11 cellular contexts compared by ENCODE assay signal in genomic region chr6:128259036-128259734, GRCh38.
A peak's percentile ranks its signal among the peaks of the same experiment; 100 is the strongest.
DNase-seq lines count a peak whose midpoint lies in the region; ATAC-seq lines count a peak whose summit lies in the region.
"Had no signal": no experiment of that assay in that cellular context is flagged by ENCODE, and none has a peak within 500 bp of the region (broad histone marks: within the 10 kb centered on the region; RNA-seq: fewer than 3 reads in every experiment).

No MANE protein-coding gene starts in this region.

- peaks cover 8% of the 10 kb centered on the region for H3K36me3 Mint-ChIP-seq in activated CD4-positive, alpha-beta T cell treated with anti-CD3 and anti-CD28 coated beads, Interleukin-2, amount 10 ng/mL, durations not matched to agents 7 days and 5 days (ENCODE audit: low read depth)
- no peaks in the 10 kb centered on the region for H3K36me3 Mint-ChIP-seq in activated CD4-positive, alpha-beta memory T cell treated with anti-CD3 and anti-CD28 coated beads, Interleukin-2, amount 10 ng/mL, durations not matched to agents 7 days and 5 days (ENCODE audit: low read depth)

- CTCF ChIA-PET in activated CD4-positive, alpha-beta T cell treated with anti-CD3 and anti-CD28 coated beads, Interleukin-2, amount 10 ng/mL, durations not matched to agents 7 days and 5 days (lab: Charles Lee): no interaction called here
- CTCF ChIA-PET in activated CD4-positive, alpha-beta memory T cell treated with anti-CD3 and anti-CD28 coated beads, Interleukin-2, amount 10 ng/mL, durations not matched to agents 7 days and 5 days (lab: Charles Lee): interaction anchor here (1.5 kb wide), 1 partner anchor 404 kb away, joined by 3 read pairs; no protein-coding TSS in a partner anchor

- H3K9me3 Mint-ChIP-seq in activated CD4-positive, alpha-beta T cell treated with anti-CD3 and anti-CD28 coated beads, Interleukin-2, amount 10 ng/mL, durations not matched to agents 7 days and 5 days: peaks cover 4% of the 10 kb centered on the region
- H3K9me3 Mint-ChIP-seq in activated CD4-positive, alpha-beta memory T cell treated with anti-CD3 and anti-CD28 coated beads, Interleukin-2, amount 10 ng/mL, durations not matched to agents 7 days and 5 days: no peaks in the 10 kb centered on the region
- peaks cover 11 to 12% of the 10 kb centered on the region in 2 donors for H3K9me3 Mint-ChIP-seq in stimulated activated naive CD8-positive, alpha-beta T cell treated with anti-CD3 and anti-CD28 coated beads, Interleukin-15, amount 100 ng/mL, for 72 hours

- ATAC-seq in HG02943 (IDR thresholded peaks at IDR 0.05; ENCODE audit: low read depth, unreplicated experiment): peak; percentile 93
- ATAC-seq in stimulated activated naive CD8-positive, alpha-beta T cell treated with anti-CD3 and anti-CD28 coated beads, Interleukin-15, amount 100 ng/mL, for 72 hours: peak; percentile 95
- ATAC-seq: A549 had no signal

- DNase-seq in activated CD4-positive, alpha-beta T cell treated with anti-CD3 and anti-CD28 coated beads, Interleukin-2, amount 10 ng/mL, durations not matched to agents 7 days and 5 days: peak; percentile 9
- DNase-seq in activated CD4-positive, alpha-beta T cell treated with anti-CD3 and anti-CD28 coated beads, Interleukin-2, amount 50 U/mL, for 1 hour: no peak
- no peak for DNase-seq in activated CD4-positive, alpha-beta memory T cell treated with anti-CD3 and anti-CD28 coated beads, Interleukin-2, amount 10 ng/mL, durations not matched to agents 7 days and 5 days
- DNase-seq in stimulated activated naive CD8-positive, alpha-beta T cell treated with anti-CD3 and anti-CD28 coated beads, Interleukin-15, amount 100 ng/mL, for 72 hours: peak in 1 of 2 donors; percentile 24
- DNase-seq in caudate nucleus (lab: John Stamatoyannopoulos, UW) (no peak), NCI-H1092 treated with DMSO at 0.1 percent for 48 hours (lab: John Stamatoyannopoulos, UW) (no peak)
- DNase-seq in activated effector memory CD4-positive, alpha-beta T cell treated with anti-CD3 and anti-CD28 coated beads, Interleukin-2, amount 50 U/mL, for 16 hours: no peak
- DNase-seq: dermis blood vessel endothelial cell had no signal

- H3K4me1 Mint-ChIP-seq in activated CD4-positive, alpha-beta T cell treated with anti-CD3 and anti-CD28 coated beads, Interleukin-2, amount 10 ng/mL, durations not matched to agents 7 days and 5 days: peaks cover 29% of the 10 kb centered on the region
- H3K4me1 Mint-ChIP-seq in activated CD4-positive, alpha-beta memory T cell treated with anti-CD3 and anti-CD28 coated beads, Interleukin-2, amount 10 ng/mL, durations not matched to agents 7 days and 5 days: peaks cover 19% of the 10 kb centered on the region
- H3K4me1 Mint-ChIP-seq in stimulated activated naive CD8-positive, alpha-beta T cell treated with anti-CD3 and anti-CD28 coated beads, Interleukin-15, amount 100 ng/mL, for 72 hours: peaks cover 22% of the 10 kb centered on the region

- POLR2A ChIA-PET in activated CD4-positive, alpha-beta T cell treated with anti-CD3 and anti-CD28 coated beads, Interleukin-2, amount 10 ng/mL, durations not matched to agents 7 days and 5 days (lab: Charles Lee): no interaction called here
- POLR2A ChIA-PET in activated CD4-positive, alpha-beta memory T cell treated with anti-CD3 and anti-CD28 coated beads, Interleukin-2, amount 10 ng/mL, durations not matched to agents 7 days and 5 days (lab: Charles Lee): no interaction called here

- H3K27ac Mint-ChIP-seq in activated CD4-positive, alpha-beta T cell treated with anti-CD3 and anti-CD28 coated beads, Interleukin-2, amount 10 ng/mL, durations not matched to agents 7 days and 5 days: peak overlapping the region; percentile 87
- H3K27ac Mint-ChIP-seq in activated CD4-positive, alpha-beta memory T cell treated with anti-CD3 and anti-CD28 coated beads, Interleukin-2, amount 10 ng/mL, durations not matched to agents 7 days and 5 days: peak overlapping the region; percentile 44
- peak overlapping the region in 1 of 2 donors; percentile 89 for H3K27ac Mint-ChIP-seq in stimulated activated naive CD8-positive, alpha-beta T cell treated with anti-CD3 and anti-CD28 coated beads, Interleukin-15, amount 100 ng/mL, for 72 hours

- H3K27ac ChIP-seq in caudate nucleus (ENCODE audit: low read depth, low read length): no peak overlapping the region
- H3K27ac ChIP-seq: A549, suprapubic skin had no signal

- peak overlapping the region; percentile 64 for H3K4me3 Mint-ChIP-seq in activated CD4-positive, alpha-beta T cell treated with anti-CD3 and anti-CD28 coated beads, Interleukin-2, amount 10 ng/mL, durations not matched to agents 7 days and 5 days
- H3K4me3 Mint-ChIP-seq in activated CD4-positive, alpha-beta memory T cell treated with anti-CD3 and anti-CD28 coated beads, Interleukin-2, amount 10 ng/mL, durations not matched to agents 7 days and 5 days: peak overlapping the region; percentile 62
- peak overlapping the region; percentile 25 to 59 for H3K4me3 Mint-ChIP-seq in stimulated activated naive CD8-positive, alpha-beta T cell treated with anti-CD3 and anti-CD28 coated beads, Interleukin-15, amount 100 ng/mL, for 72 hours

- no peaks in the 10 kb centered on the region for H3K27me3 Mint-ChIP-seq in activated CD4-positive, alpha-beta T cell treated with anti-CD3 and anti-CD28 coated beads, Interleukin-2, amount 10 ng/mL, durations not matched to agents 7 days and 5 days
- no peaks in the 10 kb centered on the region for H3K27me3 Mint-ChIP-seq in activated CD4-positive, alpha-beta memory T cell treated with anti-CD3 and anti-CD28 coated beads, Interleukin-2, amount 10 ng/mL, durations not matched to agents 7 days and 5 days
- H3K27me3 Mint-ChIP-seq in stimulated activated naive CD8-positive, alpha-beta T cell treated with anti-CD3 and anti-CD28 coated beads, Interleukin-15, amount 100 ng/mL, for 72 hours: no peaks in the 10 kb centered on the region
